10 cellular contexts compared by ENCODE assay signal in genomic region chr13:108495686-108496363, GRCh38.
DNase-seq lines count a peak whose midpoint lies in the region; ATAC-seq and TF ChIP-seq lines count a peak whose summit lies in the region.
"Had no signal": no experiment of that assay in that cellular context is flagged by ENCODE, and none has a peak within 500 bp of the region (broad histone marks: within the 10 kb centered on the region; RNA-seq: fewer than 3 reads in every experiment).

No MANE protein-coding gene starts in this region.

- H3K36me3 ChIP-seq in iPS-18a (ENCODE audit: control insufficient read depth, low read depth, low read length), result no peaks in the 10 kb centered on the region

- peaks cover 8% of the 10 kb centered on the region for H3K4me1 ChIP-seq in iPS-18a (ENCODE audit: control insufficient read depth, low read depth, low read length)

- H3K9me3 ChIP-seq in iPS-18a (ENCODE audit: control insufficient read depth, low read depth, low read length), result no peaks in the 10 kb centered on the region

- peak overlapping the region; percentile 76 for H3K4me3 Mint-ChIP-seq in activated T-helper 17 cell treated with anti-CD3 and anti-CD28 coated beads, Interleukin-2, amount 50 U/mL, for 72 hours
- H3K4me3 Mint-ChIP-seq: activated CD8-positive, alpha-beta T cell treated with anti-CD3 and anti-CD28 coated beads, Interleukin-2, amount 10 ng/mL, durations not matched to agents 7 days and 5 days had no signal

- no peak for TF ChIP-seq CTCF in RWPE1 (conservative IDR thresholded peaks at IDR 0.05; ENCODE audit: low read depth)

- CTCF ChIA-PET in RWPE1 (lab: Yijun Ruan, JAX), result no interaction called here

- ATAC-seq in activated T-helper 17 cell treated with anti-CD3 and anti-CD28 coated beads, Interleukin-2, amount 50 U/mL, for 72 hours (replicated peaks), result peak; percentile 29
- no peak for ATAC-seq in stimulated activated naive CD8-positive, alpha-beta T cell treated with anti-CD3 and anti-CD28 coated beads, Interleukin-15, Interleukin-2, amounts not matched to agents 100 U/mL and 50 U/mL, for 24 hours
- ATAC-seq: activated CD8-positive, alpha-beta T cell treated with anti-CD3 and anti-CD28 coated beads, Interleukin-2, amount 10 ng/mL, durations not matched to agents 7 days and 5 days had no signal

- peaks cover 4% of the 10 kb centered on the region for H3K4me1 Mint-ChIP-seq in activated T-helper 17 cell treated with anti-CD3 and anti-CD28 coated beads, Interleukin-2, amount 50 U/mL, for 72 hours

- H3K27me3 Mint-ChIP-seq in activated T-helper 17 cell treated with anti-CD3 and anti-CD28 coated beads, Interleukin-2, amount 50 U/mL, for 72 hours, result peaks cover 35% of the 10 kb centered on the region

- no peak overlapping the region for H3K9ac ChIP-seq in iPS-18a (ENCODE audit: low read length)

- DNase-seq in NCI-H524 (lab: John Stamatoyannopoulos, UW), result peak; percentile 49 to 61
- DNase-seq in NCI-H524 treated with DMSO at 0.1 percent for 48 hours (lab: John Stamatoyannopoulos, UW), result no peak
- peak; percentile 4 for DNase-seq in stimulated activated naive CD8-positive, alpha-beta T cell treated with anti-CD3 and anti-CD28 coated beads, Interleukin-15, Interleukin-2, amounts not matched to agents 100 U/mL and 50 U/mL, for 24 hours
- DNase-seq in cerebellar nuclear complex (lab: John Stamatoyannopoulos, UW), result no peak
- no peak for DNase-seq in RWPE1 (ENCODE audit: low spot score)
- no peak for DNase-seq in GDM1 (lab: John Stamatoyannopoulos, UW)
- DNase-seq: activated CD8-positive, alpha-beta T cell treated with anti-CD3 and anti-CD28 coated beads, Interleukin-2, amount 10 ng/mL, durations not matched to agents 7 days and 5 days; NCI-H510A had no signal

- peaks cover 49% of the 10 kb centered on the region for H3K27me3 ChIP-seq in iPS-18a (ENCODE audit: control insufficient read depth, insufficient read depth, low read length)

- no peaks in the 10 kb centered on the region for H3K36me3 Mint-ChIP-seq in activated T-helper 17 cell treated with anti-CD3 and anti-CD28 coated beads, Interleukin-2, amount 50 U/mL, for 72 hours (ENCODE audit: low read depth)

- no peaks in the 10 kb centered on the region for H3K9me3 Mint-ChIP-seq in activated T-helper 17 cell treated with anti-CD3 and anti-CD28 coated beads, Interleukin-2, amount 50 U/mL, for 72 hours

- H3K4me3 ChIP-seq in iPS-18a (ENCODE audit: low read length), result peak overlapping the region; percentile 70

- no peak overlapping the region for H3K27ac Mint-ChIP-seq in activated T-helper 17 cell treated with anti-CD3 and anti-CD28 coated beads, Interleukin-2, amount 50 U/mL, for 72 hours
- H3K27ac Mint-ChIP-seq: activated CD8-positive, alpha-beta T cell treated with anti-CD3 and anti-CD28 coated beads, Interleukin-2, amount 10 ng/mL, durations not matched to agents 7 days and 5 days had no signal

- H3K27ac ChIP-seq in iPS-18a (ENCODE audit: low read length) (no peak overlapping the region), RWPE1 (no peak overlapping the region)

- POLR2A ChIA-PET in RWPE1 (lab: Yijun Ruan, JAX; ENCODE audit: low non-redundant PET), result no interaction called here

Comparison
In these comparisons a context has a peak if more than half of its experiments do, and no peak if none do; other contexts are left out.
1. DNase-seq: peak in NCI-H524 (2 of 2) and stimulated activated naive CD8-positive, alpha-beta T cell treated with anti-CD3 and anti-CD28 coated beads, Interleukin-15, Interleukin-2, amounts not matched to agents 100 U/mL and 50 U/mL, for 24 hours (single experiment); none in NCI-H524 treated with DMSO at 0.1 percent for 48 hours (single experiment), cerebellar nuclear complex (0 of 2), RWPE1 (single experiment) and GDM1 (single experiment).